In genomic region chr15:40995656-40996055, GRCh38 we compare ENCODE assay signal across 18 cellular contexts. TPM values are rescaled to one million over a fixed set of nuclear protein-coding genes. Genes with fewer than 3 reads are reported as not detected.
DNase-seq lines count a peak whose midpoint lies in the region; ATAC-seq, FAIRE-seq and TF ChIP-seq lines count a peak whose summit lies in the region.
"Had no signal": no experiment of that assay in that cellular context is flagged by ENCODE, and none has a peak within 500 bp of the region (broad histone marks: within the 10 kb centered on the region; RNA-seq: fewer than 3 reads in every experiment).

No MANE protein-coding gene starts in this region.

- no peak overlapping the region for H3K4me3 ChIP-seq in astrocyte (ENCODE audit: insufficient read depth, low read depth, low read length)
- H3K4me3 ChIP-seq in trophoblast cell (ENCODE audit: low read depth, low read length), result no peak overlapping the region
- no peak overlapping the region for H3K4me3 ChIP-seq in suprapubic skin
- H3K4me3 ChIP-seq: MG63 had no signal

- H3K79me1 ChIP-seq in trophoblast cell (ENCODE audit: low read length), result no peaks in the 10 kb centered on the region

- no peak for TF ChIP-seq POLR2A in suprapubic skin (IDR thresholded peaks at IDR 0.05)

- H2AFZ ChIP-seq in astrocyte (ENCODE audit: low read depth, low read length) (no peak overlapping the region), trophoblast cell (ENCODE audit: insufficient read depth, low read length, poor library complexity) (no peak overlapping the region)

- CTCF ChIA-PET in activated naive CD4-positive, alpha-beta T cell treated with anti-CD3 and anti-CD28 coated beads, Interleukin-2, amount 10 ng/mL, durations not matched to agents 7 days and 5 days (lab: Charles Lee), result interaction anchor here (0.6 kb wide), 1 partner anchor 113 kb away, joined by 3 read pairs; no protein-coding TSS in a partner anchor

- H3K27me3 ChIP-seq in astrocyte (ENCODE audit: insufficient read depth, low read length), result no peaks in the 10 kb centered on the region
- no peaks in the 10 kb centered on the region for H3K27me3 ChIP-seq in trophoblast cell (ENCODE audit: insufficient read depth, low read length)
- no peaks in the 10 kb centered on the region for H3K27me3 ChIP-seq in suprapubic skin
- H3K27me3 ChIP-seq: MG63 had no signal

- WGBS in trophoblast cell (ENCODE audit: extremely low coverage, insufficient coverage, insufficient read length), result no CpG with 5 or more reads among the region's 3 CpGs
- 76% methylated on average over 3 of the region's 3 CpGs for WGBS in suprapubic skin

- no peak for TF ChIP-seq EP300 in suprapubic skin (IDR thresholded peaks at IDR 0.05)

- peaks cover 40% of the 10 kb centered on the region for H3K36me3 ChIP-seq in astrocyte (ENCODE audit: insufficient read depth, low read length)
- H3K36me3 ChIP-seq in trophoblast cell (ENCODE audit: control insufficient read depth in 1 of 2, insufficient read depth in 2 of 2, low read length in 2 of 2), result peaks cover 12 to 15% of the 10 kb centered on the region in 2 experiments
- peaks cover 57% of the 10 kb centered on the region for H3K36me3 ChIP-seq in suprapubic skin

- H2BK120ac ChIP-seq in trophoblast cell (ENCODE audit: insufficient read depth, low read length, poor library complexity), result no peak overlapping the region

- H4K20me1 ChIP-seq in astrocyte (ENCODE audit: insufficient read depth, low read length), result peaks cover 4% of the 10 kb centered on the region

- peaks cover 0 to 16% of the 10 kb centered on the region in 2 donors for H3K36me3 Mint-ChIP-seq in activated naive CD4-positive, alpha-beta T cell treated with anti-CD3 and anti-CD28 coated beads, Interleukin-2, amount 50 U/mL, for 72 hours
- peaks cover 35% of the 10 kb centered on the region for H3K36me3 Mint-ChIP-seq in activated naive CD4-positive, alpha-beta T cell treated with anti-CD3 and anti-CD28 coated beads, Interleukin-2, amount 10 ng/mL, durations not matched to agents 7 days and 5 days
- peaks cover 38% of the 10 kb centered on the region for H3K36me3 Mint-ChIP-seq in T-helper 2 cell treated with Interferon-gamma antibody and Interleukin-4, amounts not matched to agents 5 μg/mL and 100 μg/mL, for 36 hours (ENCODE audit: low read depth)
- peaks cover 15% of the 10 kb centered on the region for H3K36me3 Mint-ChIP-seq in astrocyte (ENCODE audit: low read depth, unreplicated experiment)

- H3K27ac Mint-ChIP-seq in activated naive CD4-positive, alpha-beta T cell treated with anti-CD3 and anti-CD28 coated beads, Interleukin-2, amount 50 U/mL, for 72 hours, result peak overlapping the region in 1 of 2 donors; percentile 31
- H3K27ac Mint-ChIP-seq in activated naive CD4-positive, alpha-beta T cell treated with anti-CD3 and anti-CD28 coated beads, Interleukin-2, amount 10 ng/mL, durations not matched to agents 7 days and 5 days, result no peak overlapping the region
- peak overlapping the region; percentile 13 for H3K27ac Mint-ChIP-seq in T-helper 2 cell treated with Interferon-gamma antibody and Interleukin-4, amounts not matched to agents 5 μg/mL and 100 μg/mL, for 36 hours
- H3K27ac Mint-ChIP-seq in astrocyte (ENCODE audit: unreplicated experiment), result peak overlapping the region; percentile 31

- no peak overlapping the region for H2BK5ac ChIP-seq in trophoblast cell (ENCODE audit: low read depth, low read length, poor library complexity)

- no peak overlapping the region for H3K4ac ChIP-seq in trophoblast cell (ENCODE audit: low read depth, low read length)

- no peaks in the 10 kb centered on the region for H3K4me1 ChIP-seq in astrocyte (ENCODE audit: insufficient read depth, low read length)
- no peaks in the 10 kb centered on the region for H3K4me1 ChIP-seq in trophoblast cell (ENCODE audit: control insufficient read depth in 1 of 2, insufficient read depth in 2 of 2, low read length in 2 of 2)
- H3K4me1 ChIP-seq in suprapubic skin, result peaks cover 7% of the 10 kb centered on the region

- no peak overlapping the region for H4K8ac ChIP-seq in trophoblast cell (ENCODE audit: low read depth, low read length)

- no peaks in the 10 kb centered on the region for H3K27me3 Mint-ChIP-seq in activated naive CD4-positive, alpha-beta T cell treated with anti-CD3 and anti-CD28 coated beads, Interleukin-2, amount 10 ng/mL, durations not matched to agents 7 days and 5 days
- H3K27me3 Mint-ChIP-seq in T-helper 2 cell treated with Interferon-gamma antibody and Interleukin-4, amounts not matched to agents 5 μg/mL and 100 μg/mL, for 36 hours (ENCODE audit: low read depth), result no peaks in the 10 kb centered on the region
- no peaks in the 10 kb centered on the region for H3K27me3 Mint-ChIP-seq in astrocyte (ENCODE audit: low read depth, unreplicated experiment)

- no peak overlapping the region for H2AK5ac ChIP-seq in trophoblast cell (ENCODE audit: low read length)

- no peak overlapping the region for H4K91ac ChIP-seq in trophoblast cell (ENCODE audit: low read depth, low read length)

- H3K23ac ChIP-seq in trophoblast cell (ENCODE audit: low read length), result no peak overlapping the region

- H3K79me2 ChIP-seq in astrocyte (ENCODE audit: insufficient read depth, low read length) (no peaks in the 10 kb centered on the region), trophoblast cell (ENCODE audit: control insufficient read depth, insufficient read depth, low read length, poor library complexity) (no peaks in the 10 kb centered on the region)

- H2BK12ac ChIP-seq in trophoblast cell (ENCODE audit: low read length), result no peak overlapping the region

- no peak overlapping the region for H3K14ac ChIP-seq in trophoblast cell (ENCODE audit: low read length)

- no peak for DNase-seq in activated naive CD4-positive, alpha-beta T cell treated with anti-CD3 and anti-CD28 coated beads, Interleukin-2, amount 50 U/mL, for 72 hours (ENCODE audit: low spot score in 2 of 2)
- DNase-seq in activated naive CD4-positive, alpha-beta T cell treated with anti-CD3 and anti-CD28 coated beads, Interleukin-2, amount 10 ng/mL, durations not matched to agents 7 days and 5 days, result no peak
- DNase-seq in T-helper 2 cell treated with Interferon-gamma antibody and Interleukin-4, amounts not matched to agents 5 μg/mL and 100 μg/mL, for 36 hours (ENCODE audit: low spot score), result peak; percentile 8
- no peak for DNase-seq in astrocyte (ENCODE audit: low read depth)
- peak; percentile 97 to 98 for DNase-seq in trophoblast cell
- no peak for DNase-seq in DMS153 treated with DMSO at 0.1 percent for 48 hours (lab: John Stamatoyannopoulos, UW; ENCODE audit: unreplicated experiment)
- DNase-seq in suprapubic skin (ENCODE audit: low spot score in 2 of 2), result no peak
- DNase-seq: Caco-2, DMS153, Karpas-422, MG63, NCI-H1092 treated with DMSO at 0.1 percent for 48 hours, NCI-H2081 treated with DMSO at 0.1 percent for 48 hours, NCI-H524 had no signal

- peak; percentile 47 to 82 for ATAC-seq in activated naive CD4-positive, alpha-beta T cell treated with anti-CD3 and anti-CD28 coated beads, Interleukin-2, amount 50 U/mL, for 72 hours
- no peak for ATAC-seq in GM19463 (IDR thresholded peaks at IDR 0.05; ENCODE audit: unreplicated experiment)

- H3K9me3 Mint-ChIP-seq in activated naive CD4-positive, alpha-beta T cell treated with anti-CD3 and anti-CD28 coated beads, Interleukin-2, amount 50 U/mL, for 72 hours, result no peaks in the 10 kb centered on the region
- no peaks in the 10 kb centered on the region for H3K9me3 Mint-ChIP-seq in activated naive CD4-positive, alpha-beta T cell treated with anti-CD3 and anti-CD28 coated beads, Interleukin-2, amount 10 ng/mL, durations not matched to agents 7 days and 5 days
- H3K9me3 Mint-ChIP-seq in T-helper 2 cell treated with Interferon-gamma antibody and Interleukin-4, amounts not matched to agents 5 μg/mL and 100 μg/mL, for 36 hours, result no peaks in the 10 kb centered on the region
- H3K9me3 Mint-ChIP-seq in astrocyte (ENCODE audit: unreplicated experiment), result no peaks in the 10 kb centered on the region
- H3K9me3 Mint-ChIP-seq: CD14-positive monocyte had no signal

- H3K27ac ChIP-seq in astrocyte (ENCODE audit: low read depth, low read length), result no peak overlapping the region
- no peak overlapping the region for H3K27ac ChIP-seq in trophoblast cell (ENCODE audit: low read depth, low read length)
- no peak overlapping the region for H3K27ac ChIP-seq in suprapubic skin

- H4K12ac ChIP-seq in trophoblast cell (ENCODE audit: low read depth, low read length), result no peak overlapping the region

- H3K4me2 ChIP-seq in astrocyte (ENCODE audit: low read length) (no peak overlapping the region), trophoblast cell (ENCODE audit: low read length) (no peak overlapping the region)

- FAIRE-seq in astrocyte (lab: Jason Lieb, UNC), result no peak
- FAIRE-seq: GM19239, H54 had no signal

- no peak overlapping the region for H3K4me3 Mint-ChIP-seq in activated naive CD4-positive, alpha-beta T cell treated with anti-CD3 and anti-CD28 coated beads, Interleukin-2, amount 10 ng/mL, durations not matched to agents 7 days and 5 days
- H3K4me3 Mint-ChIP-seq in T-helper 2 cell treated with Interferon-gamma antibody and Interleukin-4, amounts not matched to agents 5 μg/mL and 100 μg/mL, for 36 hours, result no peak overlapping the region
- H3K4me3 Mint-ChIP-seq in astrocyte (ENCODE audit: unreplicated experiment), result no peak overlapping the region
- H3K4me3 Mint-ChIP-seq: CD14-positive monocyte had no signal

- H3K9ac ChIP-seq in astrocyte (ENCODE audit: low read length), result no peak overlapping the region
- H3K9ac ChIP-seq in trophoblast cell (ENCODE audit: low read length), result no peak overlapping the region

- no peak for TF ChIP-seq CTCF in astrocyte (IDR thresholded peaks at IDR 0.05; ENCODE audit: insufficient read depth, low read depth, low read length)
- no peak for TF ChIP-seq CTCF in suprapubic skin (IDR thresholded peaks at IDR 0.05)

- H3K18ac ChIP-seq in trophoblast cell (ENCODE audit: low read length), result no peak overlapping the region

- peaks cover 7% of the 10 kb centered on the region for H3K4me1 Mint-ChIP-seq in activated naive CD4-positive, alpha-beta T cell treated with anti-CD3 and anti-CD28 coated beads, Interleukin-2, amount 10 ng/mL, durations not matched to agents 7 days and 5 days
- peaks cover 10% of the 10 kb centered on the region for H3K4me1 Mint-ChIP-seq in T-helper 2 cell treated with Interferon-gamma antibody and Interleukin-4, amounts not matched to agents 5 μg/mL and 100 μg/mL, for 36 hours (ENCODE audit: low read depth)
- peaks cover 11% of the 10 kb centered on the region for H3K4me1 Mint-ChIP-seq in astrocyte (ENCODE audit: low read depth, unreplicated experiment)
- H3K4me1 Mint-ChIP-seq: CD14-positive monocyte had no signal

- H3K9me3 ChIP-seq in astrocyte (ENCODE audit: insufficient read depth, low read depth, low read length) (no peaks in the 10 kb centered on the region), trophoblast cell (ENCODE audit: insufficient read depth, low read depth, low read length) (peaks cover 1% of the 10 kb centered on the region), suprapubic skin (no peaks in the 10 kb centered on the region)
- H3K9me3 ChIP-seq: Caco-2, MG63 had no signal

RNA-seq across cellular contexts. Expression of gene CHAC1, which starts 42.4 kb away (rescaled TPM):
- total RNA-seq in activated naive CD4-positive, alpha-beta T cell treated with anti-CD3 and anti-CD28 coated beads, Interleukin-2, amount 50 U/mL, for 72 hours, result 10 to 100 TPM; 12.9 to 16.3 TPM
- total RNA-seq in astrocyte (55.9 and 70.8 TPM in 2 replicates), suprapubic skin (1 to 10 TPM in 3 of 4 donors, not detected in 1; 2.6 to 10.0 (median 3.3) TPM)
- 48.6 and 53.4 TPM in 2 replicates for polyA plus RNA-seq in trophoblast cell (2013)
- polyA plus RNA-seq: CD14-positive monocyte had no signal

Comparison
In these comparisons a context has a peak if more than half of its experiments do, and no peak if none do; other contexts are left out.
1. DNase-seq: peak in T-helper 2 cell treated with Interferon-gamma antibody and Interleukin-4, amounts not matched to agents 5 μg/mL and 100 μg/mL, for 36 hours (single experiment) and trophoblast cell (2 of 2); none in activated naive CD4-positive, alpha-beta T cell treated with anti-CD3 and anti-CD28 coated beads, Interleukin-2, amount 50 U/mL, for 72 hours (0 of 2), activated naive CD4-positive, alpha-beta T cell treated with anti-CD3 and anti-CD28 coated beads, Interleukin-2, amount 10 ng/mL, durations not matched to agents 7 days and 5 days (single experiment), astrocyte (single experiment), DMS153 treated with DMSO at 0.1 percent for 48 hours (single experiment) and suprapubic skin (0 of 2).